ENCODE assay signal across 3 cellular contexts in the genomic region with DNA sequence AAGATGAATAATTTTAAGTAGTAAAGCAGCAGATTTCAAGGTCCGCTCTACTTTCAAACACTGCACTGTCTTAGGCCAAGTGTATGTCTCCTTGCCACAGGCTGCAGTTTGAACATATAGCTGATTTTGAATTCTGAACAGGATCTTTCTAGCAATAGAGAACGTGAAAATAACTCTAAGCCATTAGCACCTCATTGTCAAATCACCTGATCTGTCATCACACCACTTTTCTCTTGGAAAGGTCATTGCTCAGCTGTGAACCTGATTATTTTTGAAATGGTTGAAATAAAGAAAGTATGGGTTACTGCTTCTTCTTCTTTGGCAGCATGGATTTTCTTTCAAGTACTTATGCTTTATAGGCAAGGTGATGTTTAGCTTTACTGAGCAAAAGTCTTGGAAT.
"Had no signal": no experiment of that assay in that cellular context is flagged by ENCODE, and none has a peak within 500 bp of the region (broad histone marks: within the 10 kb centered on the region; RNA-seq: fewer than 3 reads in every experiment).

No MANE protein-coding gene starts in this region.

- DNase-seq: GDM1, GF-D8 had no signal

- H3K4me3 ChIP-seq: GM12878 had no signal
